ENCODE assay signal across 27 cellular contexts in genomic region chr21:36183144-36183795, GRCh38. TPM values are rescaled to one million over a fixed set of nuclear protein-coding genes. Genes with fewer than 3 reads are reported as not detected.
A peak's percentile ranks its signal among the peaks of the same experiment; 100 is the strongest.
DNase-seq lines count a peak whose midpoint lies in the region; ATAC-seq lines count a peak whose summit lies in the region.
"Had no signal": no experiment of that assay in that cellular context is flagged by ENCODE, and none has a peak within 500 bp of the region (broad histone marks: within the 10 kb centered on the region; RNA-seq: fewer than 3 reads in every experiment).

No MANE protein-coding gene starts in this region.

- H3K4me3 ChIP-seq in BLaER1 (no peak overlapping the region), GM23248 (no peak overlapping the region), SJCRH30 (no peak overlapping the region)
- H3K4me3 ChIP-seq: gastroesophageal sphincter, GM12878, lung, smooth muscle cell, testis, vagina had no signal

- in situ Hi-C loops in GM23248 (cut with MboI): no loop called here

- H3K36me3 ChIP-seq in BLaER1 (peaks cover 22% of the 10 kb centered on the region), GM23248 (ENCODE audit: low read depth) (no peaks in the 10 kb centered on the region), SJCRH30 (no peaks in the 10 kb centered on the region)

- H3K9me2 ChIP-seq in GM23248 (ENCODE audit: insufficient read depth): no peaks in the 10 kb centered on the region

- H3K4me2 ChIP-seq in BLaER1 (peak overlapping the region; percentile 27), GM23248 (ENCODE audit: unreplicated experiment) (no peak overlapping the region)
- H3K4me2 ChIP-seq: smooth muscle cell had no signal

- ATAC-seq in left lobe of liver (peak; percentile 76), GM19467 (IDR thresholded peaks at IDR 0.05; ENCODE audit: unreplicated experiment) (no peak)
- ATAC-seq: activated CD4-positive, alpha-beta T cell treated with anti-CD3 and anti-CD28 coated beads for 36 hours; activated T-cell treated with anti-CD3 and anti-CD28 coated beads, Interleukin-2, amount 50 U/mL, for 4 hours; gastroesophageal sphincter; GM12878 had no signal

- no peaks in the 10 kb centered on the region for H3K79me2 ChIP-seq in GM23248 (ENCODE audit: insufficient read depth)

- H3K4me1 ChIP-seq in BLaER1: peaks cover 32% of the 10 kb centered on the region
- H3K4me1 ChIP-seq in GM23248 (ENCODE audit: insufficient read depth): no peaks in the 10 kb centered on the region
- peaks cover 3% of the 10 kb centered on the region; the same call in 1 of the 2 replicates for H3K4me1 ChIP-seq in SJCRH30
- H3K4me1 ChIP-seq: testis, vagina had no signal

- H3F3A ChIP-seq in GM23248 (ENCODE audit: insufficient read depth): no peaks in the 10 kb centered on the region

- DNase-seq in GM23248 (peak; percentile 5), SJCRH30 (peak; percentile 43 to 64), left lobe of liver (ENCODE audit: low spot score) (peak; percentile 75), T-helper 1 cell (no peak), NCI-H82 (lab: John Stamatoyannopoulos, UW) (no peak)
- DNase-seq: activated CD4-positive, alpha-beta T cell treated with anti-CD3 and anti-CD28 coated beads for 36 hours; activated CD8-positive, alpha-beta memory T cell treated with anti-CD3 and anti-CD28 coated beads for 24 hours; activated naive CD4-positive, alpha-beta T cell treated with Interleukin-2 at 50 U/mL for 16 hours; activated T-cell treated with anti-CD3 and anti-CD28 coated beads, Interleukin-2, amount 50 U/mL, for 4 hours; amygdala; DMS53; erythroblast; KG1; NCI-H1105 treated with DMSO at 0.1 percent for 48 hours; NCI-H2107; NCI-H524; stimulated activated CD4-positive, alpha-beta T cell treated with anti-CD3 and anti-CD28 coated beads, Interleukin-2, amount 100 ng/mL, for 48 hours; stimulated activated naive CD4-positive, alpha-beta T cell; testis had no signal

- no peaks in the 10 kb centered on the region for H4K20me1 ChIP-seq in BLaER1
- H4K20me1 ChIP-seq in GM23248 (ENCODE audit: insufficient read depth): no peaks in the 10 kb centered on the region

- H3K27ac ChIP-seq in BLaER1 (no peak overlapping the region; the same call in 1 of the 2 replicates), GM23248 (no peak overlapping the region), SJCRH30 (no peak overlapping the region)
- H3K27ac ChIP-seq: gastroesophageal sphincter, testis, vagina had no signal

- H3K27me3 ChIP-seq in BLaER1 (no peaks in the 10 kb centered on the region), GM23248 (replicated peaks; ENCODE audit: insufficient read depth) (no peaks in the 10 kb centered on the region), SJCRH30 (no peaks in the 10 kb centered on the region)
- H3K27me3 ChIP-seq: gastroesophageal sphincter, testis, vagina had no signal

- H3K9ac ChIP-seq in BLaER1 (no peak overlapping the region), GM23248 (no peak overlapping the region)

- H3K9me3 ChIP-seq in BLaER1 (peaks cover 18% of the 10 kb centered on the region; the same call in 1 of the 2 replicates), GM23248 (ENCODE audit: low read depth) (no peaks in the 10 kb centered on the region), SJCRH30 (replicated peaks) (no peaks in the 10 kb centered on the region)
- H3K9me3 ChIP-seq: gastroesophageal sphincter, testis, vagina had no signal

- WGBS in GM23248 (ENCODE audit: low coverage in 1 of 2, low lambda C conversion rate in 2 of 2, missing lambda C conversion rate in 2 of 2), 2 experiments: 87 to 89% methylated on average over 11 of the region's 11 CpGs

- H2AFZ ChIP-seq in GM23248: no peak overlapping the region

RNA-seq across cellular contexts. Expression of gene DOP1B, which starts 26.6 kb away (rescaled TPM):
- total RNA-seq in GM23248 (2014; rRNA removed; shearing (Covaris generic)): 12.0 and 12.3 TPM in 2 replicates
- 5.4 and 6.0 TPM in 2 replicates for polyA plus RNA-seq in GM23248 (2016; fragmentation: Nextera tagmentation; extraction: Ambion mirVana)
- total RNA-seq in SJCRH30 (2014; rRNA removed; shearing (Covaris generic)): 8.2 and 13.0 TPM in 2 replicates
- total RNA-seq in left lobe of liver: 23.6 TPM

RNA-seq across cellular contexts. Expression of gene CBR3, which starts 48.4 kb away (rescaled TPM):
- 17.3 and 29.0 TPM in 2 replicates for total RNA-seq in GM23248 (2014; rRNA removed; shearing (Covaris generic))
- polyA plus RNA-seq in GM23248 (2016; fragmentation: Nextera tagmentation; extraction: Ambion mirVana): 28.1 and 28.3 TPM in 2 replicates
- 2.2 and 2.4 TPM in 2 replicates for total RNA-seq in SJCRH30 (2014; rRNA removed; shearing (Covaris generic))
- not detected for total RNA-seq in left lobe of liver
- total RNA-seq: HT-29 had no signal

Comparison
In these comparisons a context has a peak if more than half of its experiments do, and no peak if none do; other contexts are left out.
1. DNase-seq: peak in GM23248 (single experiment), SJCRH30 (2 of 2) and left lobe of liver (single experiment); none in T-helper 1 cell (0 of 5) and NCI-H82 (single experiment).